1 cellular context compared by ENCODE assay signal in the genomic region with DNA sequence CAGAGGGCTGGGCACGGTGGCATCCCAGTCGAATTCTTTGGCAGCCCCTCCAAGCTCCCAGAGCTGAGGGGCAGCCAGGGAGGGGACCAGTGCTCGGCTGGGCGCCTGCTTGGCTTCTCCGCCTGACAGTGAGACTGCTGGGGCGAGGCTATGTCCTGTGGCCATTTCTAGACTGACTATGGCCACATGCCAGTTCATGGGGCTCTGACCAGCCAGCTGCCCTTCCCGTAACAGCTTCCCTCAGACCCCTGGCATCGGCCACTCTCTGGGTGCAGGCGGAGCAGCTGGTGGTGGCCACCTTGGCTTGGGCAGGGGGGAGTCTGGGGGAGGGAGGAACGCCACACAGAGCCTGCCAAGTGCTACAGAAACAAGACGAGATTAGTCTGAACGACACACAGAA.
TF ChIP-seq lines count a peak whose summit lies in the region.

No MANE protein-coding gene starts in this region.

TF ChIP-seq in H1, 55 proteins besides CTCF, POLR2A, EP300 and RAD21 (continued from another document):
- TF ChIP-seq YY1 (IDR thresholded peaks at IDR 0.05; ENCODE audit: low read depth, low read length): no peak
- TF ChIP-seq EGR1 (IDR thresholded peaks at IDR 0.05; ENCODE audit: borderline replicate concordance, low read depth, low read length): no peak
- no peak for TF ChIP-seq BACH1 (IDR thresholded peaks at IDR 0.05; ENCODE audit: low read length)
- TF ChIP-seq CHD1 (IDR thresholded peaks at IDR 0.05; ENCODE audit: low read depth, low read length): no peak
- no peak for TF ChIP-seq RNF2 (IDR thresholded peaks at IDR 0.05; ENCODE audit: borderline replicate concordance, low read depth, low read length, missing control alignments, poor library complexity, severe bottlenecking)
- TF ChIP-seq SIX5 (IDR thresholded peaks at IDR 0.05; ENCODE audit: low read depth, low read length): no peak
- no peak for TF ChIP-seq MAX (IDR thresholded peaks at IDR 0.05)
- TF ChIP-seq ATF2 (IDR thresholded peaks at IDR 0.05; ENCODE audit: low read length): no peak
